8 cellular contexts compared by ENCODE assay signal in the genomic region with DNA sequence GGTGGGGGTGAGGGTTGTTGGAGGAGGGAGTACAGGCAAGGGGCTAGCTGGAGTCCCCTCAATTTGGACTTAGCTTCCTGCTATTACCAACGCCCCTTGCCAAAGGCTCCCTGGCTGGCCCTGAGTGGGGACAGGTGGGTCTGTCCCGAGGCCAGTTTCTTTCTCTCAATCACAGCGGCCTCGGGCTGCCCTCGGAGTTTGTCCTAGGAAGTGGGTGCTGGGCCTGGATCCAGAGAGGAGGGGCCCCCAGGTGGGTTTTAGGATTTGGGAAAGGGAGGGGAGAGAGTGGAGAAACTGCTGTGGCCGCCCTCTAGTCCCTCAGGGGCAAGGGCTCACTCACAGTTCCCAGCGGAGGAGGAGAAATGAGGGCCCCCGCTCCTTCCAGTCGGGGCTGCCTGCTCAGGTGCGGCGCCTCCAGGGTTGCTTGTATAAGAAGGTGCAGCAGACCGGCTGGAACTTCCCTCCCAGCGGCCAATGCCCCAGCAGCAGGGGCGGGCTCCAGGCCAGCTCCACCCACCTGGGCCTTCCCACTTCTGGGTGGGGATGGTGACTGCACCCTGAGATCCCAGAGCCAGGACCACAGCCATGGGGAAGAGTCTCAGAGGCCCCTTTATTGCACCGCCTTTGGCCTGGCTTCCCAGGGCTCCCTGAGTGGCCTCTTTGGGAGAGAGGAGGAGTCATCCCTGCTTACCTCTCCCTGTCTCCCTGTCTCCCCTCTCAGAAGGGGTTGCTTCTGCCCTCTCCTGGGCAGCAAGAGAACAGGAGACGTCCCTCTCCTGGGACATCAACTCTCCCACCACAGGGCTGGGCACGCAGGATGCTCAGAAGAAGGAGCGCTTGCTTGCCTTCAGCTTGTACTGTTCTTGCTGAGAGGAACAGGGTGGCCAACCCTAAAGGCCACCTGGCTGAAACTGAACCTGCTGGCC.
DNase-seq lines count a peak whose midpoint lies in the region; ATAC-seq, FAIRE-seq and TF ChIP-seq lines count a peak whose summit lies in the region.

No MANE protein-coding gene starts in this region.

- peaks cover 7% of the 10 kb centered on the region for H3K36me3 Mint-ChIP-seq in activated CD4-positive, alpha-beta T cell treated with anti-CD3 and anti-CD28 coated beads, Interleukin-2, amount 10 ng/mL, durations not matched to agents 24 days and 14 days (ENCODE audit: low read depth)
- peaks cover 31 to 43% of the 10 kb centered on the region in 2 donors for H3K36me3 Mint-ChIP-seq in CD14-positive monocyte

- peak; percentile 67 for ATAC-seq in IMR-90 (ENCODE audit: low read depth)

- H3K4me1 ChIP-seq in IMR-90 (ENCODE audit: control insufficient read depth, insufficient read depth, low read length) = peaks cover 11% of the 10 kb centered on the region
- peaks cover 0 to 31% of the 10 kb centered on the region in 2 donors for H3K4me1 ChIP-seq in right atrium auricular region
- peaks cover 17 to 44% (median 29%) of the 10 kb centered on the region in 4 donors for H3K4me1 ChIP-seq in transverse colon

- no peak for TF ChIP-seq EP300 in transverse colon (IDR thresholded peaks at IDR 0.05; ENCODE audit: low read depth)

- H3K27me3 ChIP-seq in IMR-90 (ENCODE audit: control insufficient read depth, insufficient read depth, low read length) (no peaks in the 10 kb centered on the region), right atrium auricular region (peaks cover 0 to 3% of the 10 kb centered on the region in 2 donors), transverse colon (peaks cover 14% of the 10 kb centered on the region)

- BruUV-seq in IMR-90 (replicated peaks; lab: Mats Ljungman, UMichigan) = no TSS peak

- H3K9me3 ChIP-seq in IMR-90 (ENCODE audit: control insufficient read depth, insufficient read depth, low read length) (no peaks in the 10 kb centered on the region), right atrium auricular region (no peaks in the 10 kb centered on the region), transverse colon (no peaks in the 10 kb centered on the region)

- peak; percentile 58 for TF ChIP-seq CTCF in IMR-90 (conservative IDR thresholded peaks at IDR 0.05; ENCODE audit: low read depth, low read length)
- TF ChIP-seq CTCF in right atrium auricular region (IDR thresholded peaks at IDR 0.05) = peak in 1 of 2 donors; percentile 26
- peak in 3 of 5 experiments; percentile 10 to 63 (median 41) for TF ChIP-seq CTCF in transverse colon (IDR thresholded peaks at IDR 0.05)
- no peak for TF ChIP-seq CTCF in CD14-positive monocyte (IDR thresholded peaks at IDR 0.05)

- peak overlapping the region; percentile 70 for H2AK9ac ChIP-seq in IMR-90 (replicated peaks; ENCODE audit: low read depth, low read length, poor library complexity)

- H3K56ac ChIP-seq in IMR-90 (ENCODE audit: extremely low read depth, insufficient read depth, low read length) = no peak overlapping the region

- H2AFZ ChIP-seq in IMR-90 (replicated peaks; ENCODE audit: low read length, poor library complexity) = peak overlapping the region; percentile 80

- H3K4me3 Mint-ChIP-seq in activated CD4-positive, alpha-beta T cell treated with anti-CD3 and anti-CD28 coated beads, Interleukin-2, amount 10 ng/mL, durations not matched to agents 24 days and 14 days = no peak overlapping the region
- no peak overlapping the region for H3K4me3 Mint-ChIP-seq in CD14-positive monocyte

- CTCF ChIA-PET in IMR-90 (lab: Yijun Ruan, JAX) = no interaction called here

- POLR2A ChIA-PET in IMR-90 (lab: Charles Lee; ENCODE audit: unreplicated experiment) = no interaction called here

- no peak overlapping the region for H3K4me3 ChIP-seq in IMR-90 (ENCODE audit: insufficient read depth, low read depth, low read length)
- H3K4me3 ChIP-seq in right atrium auricular region = no peak overlapping the region
- H3K4me3 ChIP-seq in transverse colon = peak overlapping the region in 2 of 4 donors; percentile 35 to 48

- TF ChIP-seq POLR2A in IMR-90 (IDR thresholded peaks at IDR 0.05; ENCODE audit: low read depth, low read length) (no peak), transverse colon (IDR thresholded peaks at IDR 0.05) (peak; percentile 92)

- H3K79me1 ChIP-seq in IMR-90 (ENCODE audit: low read depth in 1 of 2, low read length in 2 of 2) = peaks cover 0 to 40% of the 10 kb centered on the region in 2 experiments; a peak in 1 of 4 replicates

- no peak overlapping the region for H3K14ac ChIP-seq in IMR-90 (replicated peaks; ENCODE audit: low read depth, low read length)

- no peak overlapping the region for H3K18ac ChIP-seq in IMR-90 (ENCODE audit: low read depth, low read length)

- no peaks in the 10 kb centered on the region for H4K20me1 ChIP-seq in IMR-90 (ENCODE audit: insufficient read depth, low read length)

- H3K27ac ChIP-seq in IMR-90 (ENCODE audit: insufficient read depth, low read length) = no peak overlapping the region; the same call in 1 of the 2 replicates
- no peak overlapping the region for H3K27ac ChIP-seq in right atrium auricular region
- peak overlapping the region; percentile 43 to 86 (median 70) for H3K27ac ChIP-seq in transverse colon

- peaks cover 8% of the 10 kb centered on the region; the same call in 1 of the 2 replicates for H3K9me1 ChIP-seq in IMR-90 (ENCODE audit: insufficient read depth, low read length)

- FAIRE-seq in G401.6 (lab: Jason Lieb, UNC) = peak; percentile 98

- peaks cover 12% of the 10 kb centered on the region for H3K4me1 Mint-ChIP-seq in activated CD4-positive, alpha-beta T cell treated with anti-CD3 and anti-CD28 coated beads, Interleukin-2, amount 10 ng/mL, durations not matched to agents 24 days and 14 days
- H3K4me1 Mint-ChIP-seq in CD14-positive monocyte = peaks cover 27% of the 10 kb centered on the region

- peak; percentile 77 for TF ChIP-seq RAD21 in IMR-90 (IDR thresholded peaks at IDR 0.05; ENCODE audit: low read length)

- H3K27me3 Mint-ChIP-seq in activated CD4-positive, alpha-beta T cell treated with anti-CD3 and anti-CD28 coated beads, Interleukin-2, amount 10 ng/mL, durations not matched to agents 24 days and 14 days = peaks cover 2% of the 10 kb centered on the region
- peaks cover 2 to 10% (median 6%) of the 10 kb centered on the region in 3 donors for H3K27me3 Mint-ChIP-seq in CD14-positive monocyte (ENCODE audit: low read depth in 3 of 3)

- no peak overlapping the region for H4K5ac ChIP-seq in IMR-90 (ENCODE audit: low read depth, low read length)

- dilution Hi-C loops in IMR-90 (cut with HindIII; ENCODE audit: low sequenced_read_pairs, unreplicated experiment) = no loop called here

- H4K8ac ChIP-seq in IMR-90 (ENCODE audit: low read depth in 2 of 2, low read length in 2 of 2) = peak overlapping the region in 1 of 2 experiments; percentile 66; a peak in 1 of 4 replicates

- H3K9me3 Mint-ChIP-seq in activated CD4-positive, alpha-beta T cell treated with anti-CD3 and anti-CD28 coated beads, Interleukin-2, amount 10 ng/mL, durations not matched to agents 24 days and 14 days = no peaks in the 10 kb centered on the region
- H3K9me3 Mint-ChIP-seq in CD14-positive monocyte = peaks cover 0 to 2% (median 0%) of the 10 kb centered on the region in 7 donors

- H2BK120ac ChIP-seq in IMR-90 (ENCODE audit: low read depth, low read length) = peak overlapping the region; percentile 75; the same call in 1 of the 2 replicates

- no peak overlapping the region for H3K23ac ChIP-seq in IMR-90 (ENCODE audit: low read depth, low read length)

- intact Hi-C loops in IMR-90 (cut with micrococcal nuclease) = loop anchor here (10.0 kb wide), 1 partner anchor 421 kb away; no protein-coding TSS in a partner anchor
- intact Hi-C loops in transverse colon (cut with DNase I; ENCODE audit: low total_unique reads) = no loop called here
- intact Hi-C loops in activated CD4-positive, alpha-beta T cell treated with anti-CD3 and anti-CD28 coated beads, Interleukin-2, amount 10 ng/mL, durations not matched to agents 24 days and 14 days (cut with micrococcal nuclease) = no loop called here
- intact Hi-C loops in CD14-positive monocyte (cut with micrococcal nuclease) = loop anchor here in 1 of 2 donors (10.0 kb wide), 2 partner anchors 161 to 191 kb away; no protein-coding TSS in a partner anchor

- peak overlapping the region; percentile 85; the same call in 2 of the 3 replicates for H2BK15ac ChIP-seq in IMR-90 (ENCODE audit: low read depth, low read length)

- no peak overlapping the region for H3K27ac Mint-ChIP-seq in activated CD4-positive, alpha-beta T cell treated with anti-CD3 and anti-CD28 coated beads, Interleukin-2, amount 10 ng/mL, durations not matched to agents 24 days and 14 days
- no peak overlapping the region for H3K27ac Mint-ChIP-seq in CD14-positive monocyte

- peaks cover 5% of the 10 kb centered on the region; the same call in 1 of the 2 replicates for H3K36me3 ChIP-seq in IMR-90 (ENCODE audit: control insufficient read depth, insufficient read depth, low read length)
- H3K36me3 ChIP-seq in right atrium auricular region = no peaks in the 10 kb centered on the region
- H3K36me3 ChIP-seq in transverse colon = peaks cover 0 to 7% (median 0%) of the 10 kb centered on the region in 4 donors

- H3K9ac ChIP-seq in IMR-90 (ENCODE audit: low read depth, low read length) = no peak overlapping the region

- H2BK20ac ChIP-seq in IMR-90 (ENCODE audit: low read depth, low read length) = peak overlapping the region; percentile 51

- 100% methylated on average over 1 of the region's 18 CpGs; no CpG with 5 or more reads in 1 of the 2 experiments for whole genome bisulfite sequencing in IMR-90 (ENCODE audit: extremely low coverage in 2 of 2, insufficient read length in 1 of 2), 2 experiments
- 66% methylated on average over 16 of the region's 18 CpGs; no CpG with 5 or more reads in 1 of the 2 donors for WGBS in transverse colon (ENCODE audit: low coverage in 1 of 2), 2 donors

- peak overlapping the region; percentile 66 for H3K4ac ChIP-seq in IMR-90 (ENCODE audit: low read depth, low read length)

- H4K91ac ChIP-seq in IMR-90 (ENCODE audit: insufficient read depth, low read depth, low read length) = peak overlapping the region; percentile 81

- peak overlapping the region; percentile 92 for H2AK5ac ChIP-seq in IMR-90 (ENCODE audit: low read depth, low read length)

- peak; percentile 75 for DNase-seq in IMR-90
- peak; percentile 89 for DNase-seq in SK-MEL-5 (ENCODE audit: low read depth, low spot score)
- peak; percentile 58 for DNase-seq in right atrium auricular region (ENCODE audit: low spot score)
- peak; percentile 90 for DNase-seq in transverse colon
- DNase-seq in foreskin melanocyte = no peak
- no peak for DNase-seq in activated CD4-positive, alpha-beta T cell treated with anti-CD3 and anti-CD28 coated beads, Interleukin-2, amount 10 ng/mL, durations not matched to agents 24 days and 14 days
- DNase-seq in CD14-positive monocyte (ENCODE audit: low spot score) = no peak

- H3K4me2 ChIP-seq in IMR-90 (ENCODE audit: low read depth, low read length) = no peak overlapping the region

- H2BK5ac ChIP-seq in IMR-90 (ENCODE audit: low read depth, low read length, poor library complexity, severe bottlenecking) = no peak overlapping the region

- in situ Hi-C loops in IMR-90 (cut with MboI; ENCODE audit: low sequenced_read_pairs) (no loop called here), SK-MEL-5 (cut with HindIII; ENCODE audit: low pct_unique_long_range_greater_than_20kb, low sequenced_read_pairs) (no loop called here), transverse colon (cut with MboI; ENCODE audit: low pct_ligation_motif_present in 1 of 4, low pct_unique_long_range_greater_than_20kb in 1 of 4, low sequenced_read_pairs in 3 of 4) (no loop called here)

TF ChIP-seq in IMR-90, 13 proteins besides CTCF, POLR2A, EP300 and RAD21 (continues in another document):
- TF ChIP-seq MAZ (IDR thresholded peaks at IDR 0.05; ENCODE audit: borderline replicate concordance, low read depth, low read length) = no peak; the same call in 1 of the 2 replicates

Comparison
In these comparisons a context has a peak if more than half of its experiments do, and no peak if none do; other contexts are left out.
1. DNase-seq: peak in IMR-90 (single experiment), SK-MEL-5 (single experiment), right atrium auricular region (single experiment) and transverse colon (single experiment); none in foreskin melanocyte (single experiment), activated CD4-positive, alpha-beta T cell treated with anti-CD3 and anti-CD28 coated beads, Interleukin-2, amount 10 ng/mL, durations not matched to agents 24 days and 14 days (single experiment) and CD14-positive monocyte (single experiment).
2. H3K27ac ChIP-seq: peak in transverse colon (4 of 4); none in IMR-90 (single experiment) and right atrium auricular region (0 of 2).